27 cellular contexts compared by ENCODE assay signal in the genomic region with DNA sequence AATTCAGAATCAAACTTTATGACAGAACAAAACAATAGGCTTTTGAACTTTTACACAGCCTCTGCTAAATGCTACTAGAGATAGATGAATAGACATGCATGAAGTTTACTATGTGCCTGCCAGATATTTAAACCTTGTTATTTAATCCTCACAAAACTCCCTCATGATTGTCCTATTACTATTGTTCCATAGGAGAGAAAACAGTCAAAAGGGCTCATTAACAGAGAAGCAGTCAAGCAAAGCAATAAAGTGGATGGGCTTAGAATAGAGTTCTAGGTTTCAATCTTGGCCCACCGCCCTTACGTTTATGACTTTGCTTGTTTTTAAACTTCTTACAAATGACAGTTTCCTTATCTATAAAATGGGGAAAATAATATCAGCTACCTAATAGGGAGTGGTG.
"Had no signal": no experiment of that assay in that cellular context is flagged by ENCODE, and none has a peak within 500 bp of the region (broad histone marks: within the 10 kb centered on the region; RNA-seq: fewer than 3 reads in every experiment).

No MANE protein-coding gene starts in this region.

- DNase-seq: effector CD8-positive, alpha-beta T cell; endodermal cell; foreskin fibroblast; gastrocnemius medialis; head of caudate nucleus; kidney; mesenchymal stem cell; mucosa of descending colon; naive B cell; right lobe of liver; small intestine; stimulated activated CD4-positive, alpha-beta T cell treated with anti-CD3 and anti-CD28 coated beads, Interleukin-12 subunit alpha, Interleukin-12 subunit beta, amount 100 ng/mL, for 4 hours; stimulated activated CD4-positive, alpha-beta T cell treated with anti-CD3 and anti-CD28 coated beads, Interleukin-1b, Interleukin-23, amount 100 ng/mL, for 48 hours; stimulated activated CD4-positive, alpha-beta T cell treated with anti-CD3 and anti-CD28 coated beads, Interleukin-4, amount 100 ng/mL, for 1 hour; stimulated activated CD8-positive, alpha-beta memory T cell treated with anti-CD3 and anti-CD28 coated beads, Interleukin-4, amount 100 ng/mL, for 48 hours; stimulated activated naive CD4-positive, alpha-beta T cell; stomach; thyroid gland; trophoblast cell had no signal

- H3K4me3 ChIP-seq: gastrocnemius medialis, lung, mucosa of descending colon, neural progenitor cell, right lobe of liver, stomach, thyroid gland, vagina had no signal

- H3K27me3 ChIP-seq: gastrocnemius medialis, neural progenitor cell, right lobe of liver, stomach, thyroid gland, vagina had no signal

- FAIRE-seq: kidney, small intestine had no signal

- H3K27ac ChIP-seq: epithelial cell of prostate, gastrocnemius medialis, neural progenitor cell, parathyroid adenoma, right lobe of liver, stomach, thyroid gland, vagina had no signal

- H3K9me3 ChIP-seq: gastrocnemius medialis, mucosa of descending colon, right lobe of liver, stomach, thyroid gland, vagina had no signal

- H3K4me1 ChIP-seq: gastrocnemius medialis, neural progenitor cell, parathyroid adenoma, right lobe of liver, stomach, thyroid gland had no signal

- ATAC-seq: esophagus mucosa; gastrocnemius medialis; left lobe of liver; mucosa of descending colon; natural killer cell treated with Interleukin-12 subunit alpha and Interleukin-12 subunit beta and Interleukin-15 and Interleukin-18, amount 100 ng/mL, for 72 hours; right lobe of liver had no signal
